In the genomic region with DNA sequence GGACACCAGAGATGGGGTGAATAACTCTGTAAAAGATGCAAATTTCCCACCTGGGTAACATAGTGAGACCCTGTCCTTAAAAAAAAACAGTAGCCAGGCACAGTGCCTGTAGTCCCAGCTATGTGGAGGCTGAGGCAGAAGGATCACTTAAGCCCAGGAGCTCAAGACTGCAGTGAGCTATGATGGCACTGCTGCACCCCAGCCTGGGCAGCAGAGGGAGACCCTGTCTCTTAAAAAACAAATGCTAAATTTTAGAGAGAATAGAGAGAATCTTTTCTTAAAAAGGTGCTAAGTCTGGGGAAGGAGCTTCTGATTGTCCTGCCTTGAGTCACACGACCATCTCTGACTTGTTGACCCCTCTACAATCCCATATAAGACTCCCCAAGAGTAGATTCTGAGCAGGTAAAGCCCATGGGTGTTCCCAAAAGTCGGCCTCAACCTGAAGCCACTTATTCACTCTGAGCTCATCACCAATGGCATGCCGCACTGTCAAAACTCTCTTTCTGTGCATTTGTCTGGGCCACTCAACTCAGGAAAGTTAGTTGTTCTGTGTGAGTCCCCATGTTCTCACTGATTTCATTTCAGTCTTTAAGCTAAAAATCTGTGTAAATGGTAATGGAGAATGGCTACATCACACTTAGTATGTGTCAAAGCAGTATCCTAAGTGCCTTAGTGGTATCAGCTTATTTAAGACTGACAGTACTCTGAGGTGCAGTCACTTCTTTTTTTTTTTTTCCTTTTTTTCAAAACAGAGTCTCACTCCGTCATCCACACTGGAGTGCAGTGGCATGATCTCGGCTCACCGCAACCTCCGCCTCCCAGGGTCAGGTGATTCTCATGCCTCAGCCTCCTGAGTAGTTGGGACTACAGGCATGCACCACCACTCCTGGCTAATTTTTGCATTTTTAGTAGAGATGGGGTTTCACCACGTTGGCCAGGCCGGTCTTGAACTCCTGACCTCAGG, we compare ENCODE assay signal across 14 cellular contexts. TPM values are rescaled to one million over a fixed set of nuclear protein-coding genes. Genes with fewer than 3 reads are reported as not detected.
DNase-seq lines count a peak whose midpoint lies in the region; ATAC-seq and TF ChIP-seq lines count a peak whose summit lies in the region.
"Had no signal": no experiment of that assay in that cellular context is flagged by ENCODE, and none has a peak within 500 bp of the region (broad histone marks: within the 10 kb centered on the region; RNA-seq: fewer than 3 reads in every experiment).

No MANE protein-coding gene starts in this region.

- H3K27ac ChIP-seq in SK-N-SH (ENCODE audit: low read depth in 2 of 2, low read length in 1 of 2) (no peak overlapping the region), GM23338 (ENCODE audit: low read depth) (no peak overlapping the region)
- H3K27ac ChIP-seq: brain microvascular endothelial cell, esophagus squamous epithelium, RWPE1 had no signal

- H3F3A ChIP-seq in SK-N-SH (replicated peaks; ENCODE audit: insufficient read depth) (no peaks in the 10 kb centered on the region), GM23338 (replicated peaks; ENCODE audit: low read depth) (no peaks in the 10 kb centered on the region)

- H3K4me1 ChIP-seq in SK-N-SH (ENCODE audit: control insufficient read depth in 1 of 2, insufficient read depth in 2 of 2, low read depth in 1 of 2, low read length in 1 of 2) (no peaks in the 10 kb centered on the region; a peak in 1 of 4 replicates), GM23338 (ENCODE audit: insufficient read depth) (no peaks in the 10 kb centered on the region)
- H3K4me1 ChIP-seq: esophagus squamous epithelium had no signal

- no peaks in the 10 kb centered on the region for H3K9me3 Mint-ChIP-seq in GM23338
- no peaks in the 10 kb centered on the region for H3K9me3 Mint-ChIP-seq in activated T-cell treated with anti-CD3 and anti-CD28 coated beads, Interleukin-2, amount 50 U/mL, for 72 hours
- H3K9me3 Mint-ChIP-seq: nephron progenitor cell had no signal

- H3K9me2 ChIP-seq in SK-N-SH, result no peaks in the 10 kb centered on the region
- H3K9me2 ChIP-seq in GM23338 (ENCODE audit: insufficient read depth), result no peaks in the 10 kb centered on the region

- no peak overlapping the region for H3K4me3 Mint-ChIP-seq in GM23338
- H3K4me3 Mint-ChIP-seq in activated T-cell treated with anti-CD3 and anti-CD28 coated beads, Interleukin-2, amount 50 U/mL, for 72 hours, result peak overlapping the region in 1 of 2 donors; percentile 16
- H3K4me3 Mint-ChIP-seq: nephron progenitor cell had no signal

- WGBS in SK-N-SH (ENCODE audit: low lambda C conversion rate), result 53% methylated on average over 9 of the region's 9 CpGs

- DNase-seq in SK-N-SH, result no peak
- no peak for DNase-seq in GM23338 (ENCODE audit: low spot score)
- peak; percentile 38 to 45 for DNase-seq in activated T-cell treated with anti-CD3 and anti-CD28 coated beads, Interleukin-2, amount 50 U/mL, for 72 hours
- peak; percentile 2 for DNase-seq in retina
- DNase-seq in DMS 273 (lab: John Stamatoyannopoulos, UW; ENCODE audit: unreplicated experiment), result no peak
- no peak for DNase-seq in NCI-H146 (lab: John Stamatoyannopoulos, UW)
- DNase-seq in SIG-M5 (lab: John Stamatoyannopoulos, UW), result no peak
- DNase-seq: brain microvascular endothelial cell, esophagus squamous epithelium, NCI-H1436 treated with DMSO at 0.1 percent for 48 hours, nephron progenitor cell had no signal

- H2AFZ ChIP-seq in SK-N-SH (ENCODE audit: low read depth), result no peak overlapping the region
- no peak overlapping the region for H2AFZ ChIP-seq in GM23338

- no peaks in the 10 kb centered on the region for H3K36me3 ChIP-seq in SK-N-SH (replicated peaks in 1 of 2; ENCODE audit: control insufficient read depth in 1 of 2, insufficient read depth in 2 of 2, low read length in 1 of 2)
- H3K36me3 ChIP-seq in GM23338 (ENCODE audit: insufficient read depth), result no peaks in the 10 kb centered on the region
- H3K36me3 ChIP-seq: brain microvascular endothelial cell, esophagus squamous epithelium had no signal

- no peak for TF ChIP-seq EP300 in SK-N-SH (IDR thresholded peaks at IDR 0.05; ENCODE audit: borderline replicate concordance in 1 of 2, low read depth in 1 of 2, low read length in 1 of 2)

- H3K4me1 Mint-ChIP-seq in GM23338, result no peaks in the 10 kb centered on the region
- H3K4me1 Mint-ChIP-seq in activated T-cell treated with anti-CD3 and anti-CD28 coated beads, Interleukin-2, amount 50 U/mL, for 72 hours (ENCODE audit: low read depth), result peaks cover 83% of the 10 kb centered on the region
- H3K4me1 Mint-ChIP-seq: nephron progenitor cell had no signal

- TF ChIP-seq CTCF in SK-N-SH (IDR thresholded peaks at IDR 0.05) (no peak), GM23338 (conservative IDR thresholded peaks at IDR 0.05; ENCODE audit: low read depth in 2 of 2) (peak; percentile 32 to 52)

- H3K9me3 ChIP-seq in SK-N-SH, result no peaks in the 10 kb centered on the region
- H3K9me3 ChIP-seq: esophagus squamous epithelium had no signal

- H3K27ac Mint-ChIP-seq in GM23338, result no peak overlapping the region
- peak overlapping the region; percentile 86 for H3K27ac Mint-ChIP-seq in activated T-cell treated with anti-CD3 and anti-CD28 coated beads, Interleukin-2, amount 50 U/mL, for 72 hours
- H3K27ac Mint-ChIP-seq: nephron progenitor cell had no signal

- H3K79me2 ChIP-seq in SK-N-SH (ENCODE audit: insufficient read depth) (no peaks in the 10 kb centered on the region), GM23338 (replicated peaks; ENCODE audit: insufficient read depth) (no peaks in the 10 kb centered on the region)

- H3K27me3 Mint-ChIP-seq in GM23338 (ENCODE audit: insufficient read depth, low read depth, poor library complexity), result peaks cover 6% of the 10 kb centered on the region
- no peaks in the 10 kb centered on the region for H3K27me3 Mint-ChIP-seq in activated T-cell treated with anti-CD3 and anti-CD28 coated beads, Interleukin-2, amount 50 U/mL, for 72 hours (ENCODE audit: low read depth)

- H4K20me1 ChIP-seq in SK-N-SH (ENCODE audit: insufficient read depth), result no peaks in the 10 kb centered on the region
- H4K20me1 ChIP-seq in GM23338 (replicated peaks; ENCODE audit: insufficient read depth), result no peaks in the 10 kb centered on the region; the same call in 1 of the 2 replicates

- POLR2A ChIA-PET in SK-N-SH (lab: Yijun Ruan, JAX), result no interaction called here

- TF ChIP-seq RAD21 in SK-N-SH (IDR thresholded peaks at IDR 0.05; ENCODE audit: low read length), result peak; percentile 26; the same call in 1 of the 2 replicates

- H3K4me3 ChIP-seq in SK-N-SH (ENCODE audit: low read depth in 2 of 2, low read length in 1 of 2), result no peak overlapping the region
- no peak overlapping the region for H3K4me3 ChIP-seq in GM23338
- H3K4me3 ChIP-seq: esophagus squamous epithelium had no signal

- CTCF ChIA-PET in SK-N-SH (lab: Yijun Ruan, JAX), result interaction anchor here (0.7 to 3.0 kb wide), 4 partner anchors 13 to 159 kb away, joined by 3 to 18 read pairs (median 4); no protein-coding TSS in a partner anchor

- no peak overlapping the region for H3K9ac ChIP-seq in SK-N-SH

- no peak overlapping the region for H3K4me2 ChIP-seq in SK-N-SH
- H3K4me2 ChIP-seq in GM23338, result no peak overlapping the region

- ATAC-seq in SK-N-SH treated with all-trans-retinoic acid at 6 μM for 48 hours, result no peak
- ATAC-seq in GM23338, result peak; percentile 59
- ATAC-seq in activated T-cell treated with anti-CD3 and anti-CD28 coated beads, Interleukin-2, amount 50 U/mL, for 72 hours (replicated peaks in 1 of 2), result peak; percentile 82 to 89

- H3K27me3 ChIP-seq in SK-N-SH (ENCODE audit: insufficient read depth) (no peaks in the 10 kb centered on the region), GM23338 (ENCODE audit: insufficient read depth) (no peaks in the 10 kb centered on the region)
- H3K27me3 ChIP-seq: brain microvascular endothelial cell had no signal

- H3K36me3 Mint-ChIP-seq in GM23338 (ENCODE audit: low read depth), result no peaks in the 10 kb centered on the region
- H3K36me3 Mint-ChIP-seq in activated T-cell treated with anti-CD3 and anti-CD28 coated beads, Interleukin-2, amount 50 U/mL, for 72 hours (ENCODE audit: insufficient read depth in 2 of 2), result peaks cover 0 to 6% of the 10 kb centered on the region in 2 donors

TF ChIP-seq in SK-N-SH, 30 proteins besides CTCF, POLR2A, EP300 and RAD21 (continues in another document):
- TF ChIP-seq RXRA (IDR thresholded peaks at IDR 0.05; ENCODE audit: borderline replicate concordance, low read depth), result no peak
- no peak for TF ChIP-seq EZH2phosphoT487 (IDR thresholded peaks at IDR 0.05; ENCODE audit: borderline replicate concordance, low read depth)
- no peak for TF ChIP-seq ELF1 (IDR thresholded peaks at IDR 0.05)
- TF ChIP-seq GABPA (IDR thresholded peaks at IDR 0.05; ENCODE audit: low read depth), result no peak
- TF ChIP-seq FOSL2 (IDR thresholded peaks at IDR 0.05; ENCODE audit: borderline replicate concordance, low read depth), result no peak

TF ChIP-seq in SK-N-SH treated with all-trans-retinoic acid at 6 μM for 48 hours, 23 proteins besides CTCF, POLR2A, EP300 and RAD21 (continues in another document):
- no peak for TF ChIP-seq ISL1 (CRISPR knock-in tag; IDR thresholded peaks at IDR 0.05)
- no peak for TF ChIP-seq ZFP30 (CRISPR knock-in tag; IDR thresholded peaks at IDR 0.05)

TF ChIP-seq in GM23338, 12 proteins besides CTCF, POLR2A, EP300 and RAD21 (continues in another document):
- TF ChIP-seq ZNF331 (CRISPR knock-in tag; IDR thresholded peaks at IDR 0.05; ENCODE audit: low read depth) (no peak), EZH2phosphoT487 (IDR thresholded peaks at IDR 0.05; ENCODE audit: unreplicated experiment) (no peak)

RNA-seq across cellular contexts. Expression of a gene that starts 41.6 kb away (rescaled TPM):
- polyA plus RNA-seq in SK-N-SH (2012; rRNA removed) (0.12 and 0.23 TPM in 2 replicates), GM23338 (2016; fragmentation: Nextera tagmentation; extraction: Ambion mirVana) (3.7 and 3.8 TPM in 2 replicates)
- 0.08 and 0.09 TPM in 2 replicates for polyA plus RNA-seq in SK-N-SH (2012; cell fraction: cytosol; rRNA removed)
- 0.06 and 0.36 TPM in 2 replicates for polyA plus RNA-seq in SK-N-SH (2012; cell fraction: nucleus; rRNA removed)
- total RNA-seq in GM23338 (2014; rRNA removed; shearing (Covaris generic)), result 9.2 and 16.4 TPM in 2 replicates
- 10 to 100 TPM; 72.1 to 77.0 TPM for total RNA-seq in activated T-cell treated with anti-CD3 and anti-CD28 coated beads, Interleukin-2, amount 50 U/mL, for 72 hours
- total RNA-seq: G401 had no signal

Comparison
In these comparisons a context has a peak if more than half of its experiments do, and no peak if none do; other contexts are left out.
1. DNase-seq: peak in activated T-cell treated with anti-CD3 and anti-CD28 coated beads, Interleukin-2, amount 50 U/mL, for 72 hours (2 of 2) and retina (single experiment); none in SK-N-SH (single experiment), GM23338 (single experiment), DMS 273 (single experiment), NCI-H146 (single experiment) and SIG-M5 (single experiment).